In genomic region chr12:77010637-77011548, GRCh38 we compare ENCODE assay signal across 8 cellular contexts. TPM values are rescaled to one million over a fixed set of nuclear protein-coding genes. Genes with fewer than 3 reads are reported as not detected.
DNase-seq lines count a peak whose midpoint lies in the region; ATAC-seq and TF ChIP-seq lines count a peak whose summit lies in the region.

No MANE protein-coding gene starts in this region.

- no peaks in the 10 kb centered on the region for H3K36me3 ChIP-seq in A673 (ENCODE audit: insufficient read depth, low read length, poor library complexity, severe bottlenecking)
- H3K36me3 ChIP-seq in skeletal muscle tissue (ENCODE audit: control insufficient read depth in 3 of 3, insufficient read depth in 3 of 3, low read length in 3 of 3): no peaks in the 10 kb centered on the region

- H3K27me3 ChIP-seq in A673 (replicated peaks; ENCODE audit: insufficient read depth, low read depth, low read length, poor library complexity) (no peaks in the 10 kb centered on the region), skeletal muscle tissue (ENCODE audit: control insufficient read depth in 3 of 3, insufficient read depth in 3 of 3, low read length in 3 of 3) (no peaks in the 10 kb centered on the region)

- CTCF ChIA-PET in A673 (lab: Charles Lee): interaction anchor here (0.5 to 1.4 kb wide), 10 partner anchors 13 to 389 kb away, joined by 3 to 20 read pairs (median 5); no protein-coding TSS in a partner anchor

- DNase-seq in A673 (ENCODE audit: low spot score) (peak; percentile 86), NCI-H187 treated with DMSO at 0.1 percent for 48 hours (lab: John Stamatoyannopoulos, UW) (peak; percentile 51), T-helper 9 cell (peak; percentile 41), astrocyte of the hippocampus (ENCODE audit: low read depth, low spot score) (peak; percentile 82), hypothalamus (lab: John Stamatoyannopoulos, UW) (peak in 46 of 51 donors; percentile 0 to 84 (median 41))

- intact Hi-C loops in A673 (cut with micrococcal nuclease; ENCODE audit: unreplicated experiment): loop anchor here (1.0 to 10.0 kb wide), 3 partner anchors 186 to 390 kb away; no protein-coding TSS in a partner anchor

- POLR2A ChIA-PET in A673 (lab: Charles Lee; ENCODE audit: low non-redundant PET): no interaction called here

- peak overlapping the region in 1 of 3 donors; percentile 7 for H3K9ac ChIP-seq in skeletal muscle tissue (ENCODE audit: low read depth in 1 of 3, low read length in 3 of 3)

- H3K4me3 ChIP-seq in A673 (ENCODE audit: low read depth, low read length, poor library complexity, severe bottlenecking): peak overlapping the region; percentile 6
- peak overlapping the region in 2 of 3 donors; percentile 37 to 56 for H3K4me3 ChIP-seq in skeletal muscle tissue (ENCODE audit: low read length in 3 of 3)

- BruUV-seq in A673 (replicated peaks; lab: Mats Ljungman, UMichigan): no TSS peak

- H3K4me1 ChIP-seq in A673 (ENCODE audit: insufficient read depth, low read length, poor library complexity, severe bottlenecking): no peaks in the 10 kb centered on the region
- H3K4me1 ChIP-seq in skeletal muscle tissue (ENCODE audit: control insufficient read depth in 3 of 3, insufficient read depth in 3 of 3, low read length in 3 of 3): peaks cover 0 to 3% (median 0%) of the 10 kb centered on the region in 3 donors

- TF ChIP-seq CTCF in A673 (conservative IDR thresholded peaks at IDR 0.05; ENCODE audit: low read depth, low read length): peak; percentile 99

- ATAC-seq in GM18511 (IDR thresholded peaks at IDR 0.05; ENCODE audit: unreplicated experiment): peak; percentile 86
- ATAC-seq in HG02973 (IDR thresholded peaks at IDR 0.05; ENCODE audit: unreplicated experiment): peak; percentile 96

- H3K9me3 ChIP-seq in A673 (ENCODE audit: low read depth, low read length, poor library complexity, severe bottlenecking) (no peaks in the 10 kb centered on the region), skeletal muscle tissue (ENCODE audit: control insufficient read depth in 3 of 3, low read length in 3 of 3) (no peaks in the 10 kb centered on the region)

- H3K27ac ChIP-seq in A673 (ENCODE audit: low read depth, low read length, poor library complexity, severe bottlenecking) (no peak overlapping the region), skeletal muscle tissue (ENCODE audit: low read depth, low read length) (no peak overlapping the region)

RNA-seq across cellular contexts. Expression of gene E2F7, which starts 54.5 kb away (rescaled TPM):
- total RNA-seq in A673 (2021) (26.7 and 28.1 TPM in 2 replicates), skeletal muscle tissue (1.0 TPM)

Comparison
In these comparisons a context has a peak if more than half of its experiments do, and no peak if none do; other contexts are left out.
1. RNA of gene E2F7, which starts 54.5 kb away (total RNA-seq): 26.7 to 28.1 TPM in A673; 1.0 TPM in skeletal muscle tissue (single experiment); every median in the first group is over 10 times any median in the second.
2. Peak in every context shown above with its lines, with median percentiles within 50 percentile points of each other: DNase-seq.